35 cellular contexts compared by ENCODE assay signal in genomic region chr11:40133526-40133925, GRCh38.
A peak's percentile ranks its signal among the peaks of the same experiment; 100 is the strongest.
DNase-seq lines count a peak whose midpoint lies in the region; ATAC-seq, FAIRE-seq and TF ChIP-seq lines count a peak whose summit lies in the region.
"Had no signal": no experiment of that assay in that cellular context is flagged by ENCODE, and none has a peak within 500 bp of the region (broad histone marks: within the 10 kb centered on the region; RNA-seq: fewer than 3 reads in every experiment).

No MANE protein-coding gene starts in this region.

- in situ Hi-C loops in HAP-1 (cut with MboI; ENCODE audit: low sequenced_read_pairs) = no loop called here

- H3K9ac ChIP-seq in astrocyte (ENCODE audit: low read length) = no peak overlapping the region
- H3K9ac ChIP-seq: BLaER1; BLaER1 treated with 17β-estradiol and CSF1 and Interleukin-3, amounts not matched to agents 10 nM and 100 nM had no signal

- H3K27me3 ChIP-seq in astrocyte (ENCODE audit: insufficient read depth, low read length) = no peaks in the 10 kb centered on the region
- no peaks in the 10 kb centered on the region for H3K27me3 ChIP-seq in HAP-1 (ENCODE audit: low read depth)
- H3K27me3 ChIP-seq: BE2C; BLaER1; BLaER1 treated with 17β-estradiol and CSF1 and Interleukin-3, amounts not matched to agents 10 nM and 100 nM had no signal

- H3K4me1 ChIP-seq in astrocyte (ENCODE audit: insufficient read depth, low read length) (peaks cover 7% of the 10 kb centered on the region), HAP-1 (no peaks in the 10 kb centered on the region)
- H3K4me1 ChIP-seq: A549, BE2C, BLaER1, Caco-2 had no signal

- H3K4me3 ChIP-seq in astrocyte (ENCODE audit: insufficient read depth, low read depth, low read length) (no peak overlapping the region), HAP-1 (no peak overlapping the region)
- H3K4me3 ChIP-seq: A549; BLaER1; BLaER1 treated with 17β-estradiol and CSF1 and Interleukin-3, amounts not matched to agents 10 nM and 100 nM had no signal

- no peak for FAIRE-seq in astrocyte (lab: Jason Lieb, UNC)
- FAIRE-seq: A204.1, A549, D721Med had no signal

- H3K4me3 Mint-ChIP-seq in astrocyte (ENCODE audit: unreplicated experiment) (no peak overlapping the region), nephron (no peak overlapping the region)
- H3K4me3 Mint-ChIP-seq: B cell; CD14-positive monocyte; CD4-positive, alpha-beta memory T cell; CD4-positive, alpha-beta T cell; CD4-positive, CD25-positive, alpha-beta regulatory T cell; CD8-positive, alpha-beta memory T cell; CD8-positive, alpha-beta T cell had no signal

- H3K27ac Mint-ChIP-seq in astrocyte (ENCODE audit: unreplicated experiment) (no peak overlapping the region), nephron (peak overlapping the region in 2 of 3 experiments; percentile 7 to 21)
- H3K27ac Mint-ChIP-seq: B cell; CD14-positive monocyte; CD4-positive, alpha-beta memory T cell; CD4-positive, alpha-beta T cell; CD4-positive, CD25-positive, alpha-beta regulatory T cell; CD8-positive, alpha-beta T cell had no signal

- H3K9me3 ChIP-seq in astrocyte (ENCODE audit: insufficient read depth, low read depth, low read length) (no peaks in the 10 kb centered on the region), HAP-1 (no peaks in the 10 kb centered on the region)
- H3K9me3 ChIP-seq: A549; BE2C; BLaER1; BLaER1 treated with 17β-estradiol and CSF1 and Interleukin-3, amounts not matched to agents 10 nM and 100 nM; Caco-2 had no signal

- H3K27me3 Mint-ChIP-seq in astrocyte (ENCODE audit: low read depth, unreplicated experiment) = no peaks in the 10 kb centered on the region
- H3K27me3 Mint-ChIP-seq in nephron (ENCODE audit: low read depth) = no peaks in the 10 kb centered on the region
- H3K27me3 Mint-ChIP-seq: B cell; CD4-positive, alpha-beta memory T cell; CD4-positive, alpha-beta T cell; CD4-positive, CD25-positive, alpha-beta regulatory T cell; CD8-positive, alpha-beta memory T cell had no signal

- no peak for ATAC-seq in HG03095 (IDR thresholded peaks at IDR 0.05; ENCODE audit: unreplicated experiment)
- ATAC-seq: A549; CD8-positive, alpha-beta T cell had no signal

- H3K36me3 Mint-ChIP-seq in astrocyte (ENCODE audit: low read depth, unreplicated experiment) = no peaks in the 10 kb centered on the region
- no peaks in the 10 kb centered on the region for H3K36me3 Mint-ChIP-seq in nephron (ENCODE audit: low read depth)
- H3K36me3 Mint-ChIP-seq: CD14-positive monocyte; CD4-positive, alpha-beta memory T cell; CD4-positive, CD25-positive, alpha-beta regulatory T cell; CD8-positive, alpha-beta memory T cell; CD8-positive, alpha-beta T cell had no signal

- H4K20me1 ChIP-seq in astrocyte (ENCODE audit: insufficient read depth, low read length) = no peaks in the 10 kb centered on the region
- H4K20me1 ChIP-seq: BLaER1; BLaER1 treated with 17β-estradiol and CSF1 and Interleukin-3, amounts not matched to agents 10 nM and 100 nM had no signal

- no peak overlapping the region for H3K4me2 ChIP-seq in astrocyte (ENCODE audit: low read length)
- H3K4me2 ChIP-seq: A549; BLaER1; BLaER1 treated with 17β-estradiol and CSF1 and Interleukin-3, amounts not matched to agents 10 nM and 100 nM had no signal

- H3K9me3 Mint-ChIP-seq in astrocyte (ENCODE audit: unreplicated experiment) = no peaks in the 10 kb centered on the region
- H3K9me3 Mint-ChIP-seq in nephron = no peaks in the 10 kb centered on the region
- H3K9me3 Mint-ChIP-seq: CD14-positive monocyte had no signal

- peak; percentile 40 for DNase-seq in NCI-H69 (lab: John Stamatoyannopoulos, UW)
- DNase-seq in astrocyte (ENCODE audit: low read depth) = peak; percentile 82
- no peak for DNase-seq in HAP-1 (ENCODE audit: low spot score in 2 of 2)
- no peak for DNase-seq in NCI-H510A treated with DMSO at 0.1 percent for 48 hours (lab: John Stamatoyannopoulos, UW)
- DNase-seq: 8988T; ACHN; AML-193; BE2C; C1 segment of cervical spinal cord; Caco-2; Calu3; CD4-positive, alpha-beta memory T cell; CD4-positive, alpha-beta T cell; CD4-positive, CD25-positive, alpha-beta regulatory T cell; CD8-positive, alpha-beta memory T cell; CD8-positive, alpha-beta T cell; COR-L47; DMS 273 treated with DMSO at 0.1 percent for 48 hours; DMS153; DMS53; DMS79; DMS79 treated with DMSO at 0.1 percent for 48 hours; DND-41; EL had no signal

- TF ChIP-seq CTCF in astrocyte (IDR thresholded peaks at IDR 0.05; ENCODE audit: insufficient read depth, low read depth, low read length) (no peak), nephron (IDR thresholded peaks at IDR 0.05; ENCODE audit: unreplicated experiment in 3 of 3) (no peak)

- H3K27ac ChIP-seq in astrocyte (ENCODE audit: low read depth, low read length) = no peak overlapping the region
- H3K27ac ChIP-seq: 22Rv1; A549; BLaER1; BLaER1 treated with 17β-estradiol and CSF1 and Interleukin-3, amounts not matched to agents 10 nM and 100 nM; C4-2B had no signal

- no peaks in the 10 kb centered on the region for H3K79me2 ChIP-seq in astrocyte (ENCODE audit: insufficient read depth, low read length)

- H3K36me3 ChIP-seq in astrocyte (ENCODE audit: insufficient read depth, low read length) (no peaks in the 10 kb centered on the region), HAP-1 (replicated peaks) (no peaks in the 10 kb centered on the region)
- H3K36me3 ChIP-seq: BE2C; BLaER1; BLaER1 treated with 17β-estradiol and CSF1 and Interleukin-3, amounts not matched to agents 10 nM and 100 nM had no signal

- no peak overlapping the region for H2AFZ ChIP-seq in astrocyte (ENCODE audit: low read depth, low read length)

- peaks cover 3% of the 10 kb centered on the region for H3K4me1 Mint-ChIP-seq in astrocyte (ENCODE audit: low read depth, unreplicated experiment)
- H3K4me1 Mint-ChIP-seq in nephron = peaks cover 14% of the 10 kb centered on the region
- H3K4me1 Mint-ChIP-seq: B cell; CD14-positive monocyte; CD4-positive, alpha-beta memory T cell; CD4-positive, CD25-positive, alpha-beta regulatory T cell; CD8-positive, alpha-beta memory T cell had no signal

Comparison
In these comparisons a context has a peak if more than half of its experiments do, and no peak if none do; other contexts are left out.
1. DNase-seq: peak in NCI-H69 (single experiment) and astrocyte (single experiment); none in HAP-1 (0 of 2) and NCI-H510A treated with DMSO at 0.1 percent for 48 hours (single experiment).